Comparison of ENCODE assay signal across 1 cellular context in the genomic region with DNA sequence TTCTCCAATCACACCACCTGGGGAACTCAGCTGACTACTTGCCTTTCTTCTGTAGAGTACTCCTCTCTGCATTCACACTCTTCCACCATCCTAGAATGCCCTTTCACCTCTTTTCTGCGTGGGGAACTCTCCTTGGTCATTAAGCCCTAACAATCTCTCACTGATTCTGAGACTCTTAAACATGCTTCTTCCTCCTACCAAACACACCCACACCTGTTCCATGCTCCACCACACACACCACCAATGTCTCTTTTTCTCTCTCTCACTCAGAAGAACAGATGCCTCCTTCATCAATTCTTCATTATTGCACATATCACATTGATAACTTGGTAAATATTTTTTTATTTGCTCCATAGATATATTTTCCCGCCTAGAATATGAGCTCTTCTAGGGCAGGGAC.
TF ChIP-seq lines count a peak whose summit lies in the region.

No MANE protein-coding gene starts in this region.

TF ChIP-seq in SK-N-SH treated with all-trans-retinoic acid at 6 μM for 48 hours, 23 proteins besides CTCF, POLR2A, EP300 and RAD21 (continued from another document):
- TF ChIP-seq, protein P1, sequence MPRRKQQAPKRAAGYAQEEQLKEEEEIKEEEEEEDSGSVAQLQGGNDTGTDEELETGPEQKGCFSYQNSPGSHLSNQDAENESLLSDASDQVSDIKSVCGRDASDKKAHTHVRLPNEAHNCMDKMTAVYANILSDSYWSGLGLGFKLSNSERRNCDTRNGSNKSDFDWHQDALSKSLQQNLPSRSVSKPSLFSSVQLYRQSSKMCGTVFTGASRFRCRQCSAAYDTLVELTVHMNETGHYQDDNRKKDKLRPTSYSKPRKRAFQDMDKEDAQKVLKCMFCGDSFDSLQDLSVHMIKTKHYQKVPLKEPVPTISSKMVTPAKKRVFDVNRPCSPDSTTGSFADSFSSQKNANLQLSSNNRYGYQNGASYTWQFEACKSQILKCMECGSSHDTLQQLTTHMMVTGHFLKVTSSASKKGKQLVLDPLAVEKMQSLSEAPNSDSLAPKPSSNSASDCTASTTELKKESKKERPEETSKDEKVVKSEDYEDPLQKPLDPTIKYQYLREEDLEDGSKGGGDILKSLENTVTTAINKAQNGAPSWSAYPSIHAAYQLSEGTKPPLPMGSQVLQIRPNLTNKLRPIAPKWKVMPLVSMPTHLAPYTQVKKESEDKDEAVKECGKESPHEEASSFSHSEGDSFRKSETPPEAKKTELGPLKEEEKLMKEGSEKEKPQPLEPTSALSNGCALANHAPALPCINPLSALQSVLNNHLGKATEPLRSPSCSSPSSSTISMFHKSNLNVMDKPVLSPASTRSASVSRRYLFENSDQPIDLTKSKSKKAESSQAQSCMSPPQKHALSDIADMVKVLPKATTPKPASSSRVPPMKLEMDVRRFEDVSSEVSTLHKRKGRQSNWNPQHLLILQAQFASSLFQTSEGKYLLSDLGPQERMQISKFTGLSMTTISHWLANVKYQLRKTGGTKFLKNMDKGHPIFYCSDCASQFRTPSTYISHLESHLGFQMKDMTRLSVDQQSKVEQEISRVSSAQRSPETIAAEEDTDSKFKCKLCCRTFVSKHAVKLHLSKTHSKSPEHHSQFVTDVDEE (CRISPR knock-in tag; IDR thresholded peaks at IDR 0.05): no peak
- TF ChIP-seq, protein P2, sequence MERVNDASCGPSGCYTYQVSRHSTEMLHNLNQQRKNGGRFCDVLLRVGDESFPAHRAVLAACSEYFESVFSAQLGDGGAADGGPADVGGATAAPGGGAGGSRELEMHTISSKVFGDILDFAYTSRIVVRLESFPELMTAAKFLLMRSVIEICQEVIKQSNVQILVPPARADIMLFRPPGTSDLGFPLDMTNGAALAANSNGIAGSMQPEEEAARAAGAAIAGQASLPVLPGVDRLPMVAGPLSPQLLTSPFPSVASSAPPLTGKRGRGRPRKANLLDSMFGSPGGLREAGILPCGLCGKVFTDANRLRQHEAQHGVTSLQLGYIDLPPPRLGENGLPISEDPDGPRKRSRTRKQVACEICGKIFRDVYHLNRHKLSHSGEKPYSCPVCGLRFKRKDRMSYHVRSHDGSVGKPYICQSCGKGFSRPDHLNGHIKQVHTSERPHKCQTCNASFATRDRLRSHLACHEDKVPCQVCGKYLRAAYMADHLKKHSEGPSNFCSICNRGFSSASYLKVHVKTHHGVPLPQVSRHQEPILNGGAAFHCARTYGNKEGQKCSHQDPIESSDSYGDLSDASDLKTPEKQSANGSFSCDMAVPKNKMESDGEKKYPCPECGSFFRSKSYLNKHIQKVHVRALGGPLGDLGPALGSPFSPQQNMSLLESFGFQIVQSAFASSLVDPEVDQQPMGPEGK (CRISPR knock-in tag; IDR thresholded peaks at IDR 0.05; ENCODE audit: borderline replicate concordance): no peak
- no peak for TF ChIP-seq ZNF8 (CRISPR knock-in tag; IDR thresholded peaks at IDR 0.05)
- TF ChIP-seq RARB (CRISPR knock-in tag; IDR thresholded peaks at IDR 0.05): no peak
- TF ChIP-seq, protein P3, sequence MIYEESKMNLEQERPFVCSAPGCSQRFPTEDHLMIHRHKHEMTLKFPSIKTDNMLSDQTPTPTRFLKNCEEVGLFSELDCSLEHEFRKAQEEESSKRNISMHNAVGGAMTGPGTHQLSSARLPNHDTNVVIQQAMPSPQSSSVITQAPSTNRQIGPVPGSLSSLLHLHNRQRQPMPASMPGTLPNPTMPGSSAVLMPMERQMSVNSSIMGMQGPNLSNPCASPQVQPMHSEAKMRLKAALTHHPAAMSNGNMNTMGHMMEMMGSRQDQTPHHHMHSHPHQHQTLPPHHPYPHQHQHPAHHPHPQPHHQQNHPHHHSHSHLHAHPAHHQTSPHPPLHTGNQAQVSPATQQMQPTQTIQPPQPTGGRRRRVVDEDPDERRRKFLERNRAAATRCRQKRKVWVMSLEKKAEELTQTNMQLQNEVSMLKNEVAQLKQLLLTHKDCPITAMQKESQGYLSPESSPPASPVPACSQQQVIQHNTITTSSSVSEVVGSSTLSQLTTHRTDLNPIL (CRISPR knock-in tag; IDR thresholded peaks at IDR 0.05; ENCODE audit: low read depth): no peak
TF ChIP-seq in SK-N-SH treated with all-trans-retinoic acid at 6 μM for 48 hours: peak in this region for 0.
